30 cellular contexts compared by ENCODE assay signal in the genomic region with DNA sequence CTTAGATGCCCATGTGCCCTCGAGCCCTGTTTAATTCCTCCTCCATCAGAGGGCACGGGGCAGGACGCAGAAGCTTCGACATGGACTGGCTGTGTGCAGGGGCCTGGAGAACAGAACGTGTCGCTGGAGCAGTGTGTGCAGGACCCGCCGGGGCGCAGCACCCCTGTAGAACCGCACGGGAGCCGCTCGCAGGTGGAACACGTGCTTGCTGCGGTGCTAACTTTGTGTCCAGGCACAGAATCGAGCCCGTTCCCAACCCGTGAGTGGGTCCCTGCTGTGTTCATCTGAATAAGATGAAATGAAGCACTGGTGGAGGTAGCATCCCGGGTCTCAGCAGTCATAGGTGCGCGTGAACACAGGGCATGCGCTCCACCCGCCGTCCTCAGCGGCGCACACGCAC.
"Had no signal": no experiment of that assay in that cellular context is flagged by ENCODE, and none has a peak within 500 bp of the region (broad histone marks: within the 10 kb centered on the region; RNA-seq: fewer than 3 reads in every experiment).

No MANE protein-coding gene starts in this region.

- H3K9me3 Mint-ChIP-seq: activated CD4-positive, alpha-beta memory T cell treated with anti-CD3 and anti-CD28 coated beads for 36 hours; activated CD4-positive, alpha-beta T cell treated with anti-CD3 and anti-CD28 coated beads, Interleukin-2, amount 10 ng/mL, durations not matched to agents 24 days and 14 days; activated naive CD4-positive, alpha-beta T cell treated with anti-CD3 and anti-CD28 coated beads for 36 hours; activated naive CD8-positive, alpha-beta T cell treated with anti-CD3 and anti-CD28 coated beads for 36 hours; activated T-helper 1 cell treated with anti-CD3 and anti-CD28 coated beads, Interleukin-12 subunit alpha, Interleukin-12 subunit beta, Interleukin-2, Interleukin-4 antibody, amounts not matched to agents 30 ng/mL and 10 ng/mL and 1 ng/mL, durations not matched to agents 14 hours and 24 hours and 36 hours; effector memory CD8-positive, alpha-beta T cell; mesothelial cell of epicardium; naive thymus-derived CD4-positive, alpha-beta T cell; neural crest cell; stimulated activated memory B cell treated with anti-CD40 and anti-IgM and Interleukin-4, amounts not matched to agents 10 μg/mL and 1 μg/mL and 100 μg/mL, for 72 hours; T-helper 2 cell treated with Interferon-gamma antibody and Interleukin-4, amounts not matched to agents 5 μg/mL and 100 μg/mL, for 36 hours had no signal

- H3K27ac ChIP-seq: adrenal gland, body of pancreas, gastroesophageal sphincter, right lobe of liver, suprapubic skin, tibial artery, WERI-Rb-1 had no signal

- ATAC-seq: body of pancreas; effector memory CD8-positive, alpha-beta T cell; gastroesophageal sphincter; naive thymus-derived CD4-positive, alpha-beta T cell; right lobe of liver; stimulated activated memory B cell treated with anti-CD40 and anti-IgM and Interleukin-4, amounts not matched to agents 10 μg/mL and 1 μg/mL and 100 μg/mL, for 72 hours had no signal

- FAIRE-seq: keratinocyte, small intestine had no signal

- H3K27ac Mint-ChIP-seq: activated CD4-positive, alpha-beta memory T cell treated with anti-CD3 and anti-CD28 coated beads for 36 hours; activated CD4-positive, alpha-beta T cell treated with anti-CD3 and anti-CD28 coated beads, Interleukin-2, amount 10 ng/mL, durations not matched to agents 24 days and 14 days; activated naive CD4-positive, alpha-beta T cell treated with anti-CD3 and anti-CD28 coated beads for 36 hours; activated naive CD8-positive, alpha-beta T cell treated with anti-CD3 and anti-CD28 coated beads for 36 hours; activated T-helper 1 cell treated with anti-CD3 and anti-CD28 coated beads, Interleukin-12 subunit alpha, Interleukin-12 subunit beta, Interleukin-2, Interleukin-4 antibody, amounts not matched to agents 30 ng/mL and 10 ng/mL and 1 ng/mL, durations not matched to agents 14 hours and 24 hours and 36 hours; effector memory CD8-positive, alpha-beta T cell; mesothelial cell of epicardium; naive thymus-derived CD4-positive, alpha-beta T cell; stimulated activated memory B cell treated with anti-CD40 and anti-IgM and Interleukin-4, amounts not matched to agents 10 μg/mL and 1 μg/mL and 100 μg/mL, for 72 hours; T-helper 2 cell treated with Interferon-gamma antibody and Interleukin-4, amounts not matched to agents 5 μg/mL and 100 μg/mL, for 36 hours had no signal

- H3K9me3 ChIP-seq: adrenal gland, body of pancreas, gastroesophageal sphincter, right lobe of liver, suprapubic skin, tibial artery had no signal

- H3K4me1 ChIP-seq: adrenal gland, body of pancreas, gastroesophageal sphincter, right lobe of liver, suprapubic skin, tibial artery had no signal

- H3K36me3 ChIP-seq: adrenal gland, gastroesophageal sphincter, right lobe of liver, suprapubic skin, tibial artery, WERI-Rb-1 had no signal

- H3K4me3 ChIP-seq: adrenal gland, body of pancreas, gastroesophageal sphincter, right lobe of liver, suprapubic skin, tibial artery had no signal

- H3K4me3 Mint-ChIP-seq: activated CD4-positive, alpha-beta memory T cell treated with anti-CD3 and anti-CD28 coated beads for 36 hours; activated CD4-positive, alpha-beta T cell treated with anti-CD3 and anti-CD28 coated beads, Interleukin-2, amount 10 ng/mL, durations not matched to agents 24 days and 14 days; activated naive CD4-positive, alpha-beta T cell treated with anti-CD3 and anti-CD28 coated beads for 36 hours; activated naive CD8-positive, alpha-beta T cell treated with anti-CD3 and anti-CD28 coated beads for 36 hours; activated T-helper 1 cell treated with anti-CD3 and anti-CD28 coated beads, Interleukin-12 subunit alpha, Interleukin-12 subunit beta, Interleukin-2, Interleukin-4 antibody, amounts not matched to agents 30 ng/mL and 10 ng/mL and 1 ng/mL, durations not matched to agents 14 hours and 24 hours and 36 hours; effector memory CD8-positive, alpha-beta T cell; mesothelial cell of epicardium; naive thymus-derived CD4-positive, alpha-beta T cell; neural crest cell; stimulated activated memory B cell treated with anti-CD40 and anti-IgM and Interleukin-4, amounts not matched to agents 10 μg/mL and 1 μg/mL and 100 μg/mL, for 72 hours; T-helper 2 cell treated with Interferon-gamma antibody and Interleukin-4, amounts not matched to agents 5 μg/mL and 100 μg/mL, for 36 hours had no signal

- DNase-seq: activated CD4-positive, alpha-beta memory T cell treated with anti-CD3 and anti-CD28 coated beads for 36 hours; activated CD4-positive, alpha-beta T cell treated with anti-CD3 and anti-CD28 coated beads, Interleukin-2, amount 10 ng/mL, durations not matched to agents 24 days and 14 days; activated CD4-positive, CD25-positive, alpha-beta regulatory T cell treated with anti-CD3 and anti-CD28 coated beads, Interleukin-2, amount 50 U/mL, for 72 hours; activated CD8-positive, alpha-beta memory T cell treated with anti-CD3 and anti-CD28 coated beads, Interleukin-2, amount 50 U/mL, for 4 hours; activated effector memory CD4-positive, alpha-beta T cell treated with anti-CD3 and anti-CD28 coated beads, Interleukin-2, amount 50 U/mL, for 16 hours; activated naive CD4-positive, alpha-beta T cell treated with anti-CD3 and anti-CD28 coated beads for 36 hours; activated naive CD8-positive, alpha-beta T cell treated with anti-CD3 and anti-CD28 coated beads for 36 hours; activated T-cell treated with anti-CD3 and anti-CD28 coated beads, Interleukin-2, amount 50 U/mL, for 1 hour; adrenal gland; body of pancreas; cortex of kidney; effector memory CD8-positive, alpha-beta T cell; hippocampal formation; left colon; naive thymus-derived CD4-positive, alpha-beta T cell; small intestine; stimulated activated CD4-positive, alpha-beta T cell treated with anti-CD3 and anti-CD28 coated beads, Interleukin-4, amount 100 ng/mL, for 4 hours; stimulated activated CD8-positive, alpha-beta memory T cell treated with anti-CD3 and anti-CD28 coated beads, Interleukin-4, amount 100 ng/mL, for 48 hours; T-helper 1 cell; WERI-Rb-1 had no signal

- H3K4me1 Mint-ChIP-seq: activated CD4-positive, alpha-beta T cell treated with anti-CD3 and anti-CD28 coated beads, Interleukin-2, amount 10 ng/mL, durations not matched to agents 24 days and 14 days; activated naive CD8-positive, alpha-beta T cell treated with anti-CD3 and anti-CD28 coated beads for 36 hours; mesothelial cell of epicardium; neural crest cell; stimulated activated memory B cell treated with anti-CD40 and anti-IgM and Interleukin-4, amounts not matched to agents 10 μg/mL and 1 μg/mL and 100 μg/mL, for 72 hours had no signal

- H3K36me3 Mint-ChIP-seq: activated CD4-positive, alpha-beta memory T cell treated with anti-CD3 and anti-CD28 coated beads for 36 hours; activated naive CD8-positive, alpha-beta T cell treated with anti-CD3 and anti-CD28 coated beads for 36 hours; mesothelial cell of epicardium; naive thymus-derived CD4-positive, alpha-beta T cell; stimulated activated memory B cell treated with anti-CD40 and anti-IgM and Interleukin-4, amounts not matched to agents 10 μg/mL and 1 μg/mL and 100 μg/mL, for 72 hours had no signal

- H3K27me3 ChIP-seq: adrenal gland, body of pancreas, right lobe of liver had no signal

- H3K27me3 Mint-ChIP-seq: activated CD4-positive, alpha-beta memory T cell treated with anti-CD3 and anti-CD28 coated beads for 36 hours; activated CD4-positive, alpha-beta T cell treated with anti-CD3 and anti-CD28 coated beads, Interleukin-2, amount 10 ng/mL, durations not matched to agents 24 days and 14 days; activated naive CD8-positive, alpha-beta T cell treated with anti-CD3 and anti-CD28 coated beads for 36 hours had no signal
